8 cellular contexts compared by ENCODE assay signal in genomic region chr19:41261474-41262190, GRCh38. TPM values are rescaled to one million over a fixed set of nuclear protein-coding genes. Genes with fewer than 3 reads are reported as not detected.
DNase-seq lines count a peak whose midpoint lies in the region; TF ChIP-seq lines count a peak whose summit lies in the region.

No MANE protein-coding gene starts in this region.

- no peak for TF ChIP-seq CTCF in left ventricle myocardium inferior (IDR thresholded peaks at IDR 0.05; ENCODE audit: borderline replicate concordance)
- no peak for TF ChIP-seq CTCF in mammary epithelial cell (conservative IDR thresholded peaks at IDR 0.05 in 1 of 2, IDR thresholded peaks at IDR 0.05 in 1 of 2; ENCODE audit: extremely low read depth in 1 of 2, insufficient read depth in 1 of 2, low read depth in 1 of 2, low read length in 2 of 2)
- TF ChIP-seq CTCF in vagina (IDR thresholded peaks at IDR 0.05) = no peak

- H3K4me1 ChIP-seq in left ventricle myocardium inferior = peaks cover 43% of the 10 kb centered on the region
- H3K4me1 ChIP-seq in mammary epithelial cell (ENCODE audit: insufficient read depth, low read length) = peaks cover 13% of the 10 kb centered on the region
- H3K4me1 ChIP-seq in mesodermal cell (ENCODE audit: control insufficient read depth, insufficient read depth, low read length, poor library complexity, severe bottlenecking) = peaks cover 12% of the 10 kb centered on the region
- peaks cover 16% of the 10 kb centered on the region for H3K4me1 ChIP-seq in vagina

- H3K4me3 ChIP-seq in left ventricle myocardium inferior (peak overlapping the region; percentile 83), mammary epithelial cell (replicated peaks in 1 of 3; ENCODE audit: insufficient read depth in 1 of 3, low read depth in 2 of 3, low read length in 3 of 3) (peak overlapping the region; percentile 55 to 76 (median 69)), mesodermal cell (ENCODE audit: extremely low read depth, insufficient read depth, low read length, poor library complexity, severe bottlenecking) (peak overlapping the region; percentile 85), vagina (peak overlapping the region; percentile 53 to 65)

- TF ChIP-seq POLR2A in vagina (IDR thresholded peaks at IDR 0.05) = no peak
- no peak for TF ChIP-seq POLR2A in erythroblast (IDR thresholded peaks at IDR 0.05; ENCODE audit: low read length)

- intact Hi-C loops in left ventricle myocardium inferior (cut with micrococcal nuclease) = loop anchor here (5.0 kb wide), 1 partner anchor 59 kb away; no protein-coding TSS in a partner anchor
- intact Hi-C loops in cardiac septum (cut with DNase I) = loop anchor here (1.0 to 5.0 kb wide), 4 partner anchors 34 to 166 kb away; partner anchors contain the start of genes B3GNT8 and TGFB1
- intact Hi-C loops in mammary epithelial cell (cut with micrococcal nuclease) = loop anchor here (1.0 to 5.0 kb wide), 6 partner anchors 43 to 599 kb away; partner anchors contain the start of genes COQ8B, ITPKC and TGFB1
- intact Hi-C loops in vagina (cut with DNase I) = loop anchor here (5.0 kb wide), 1 partner anchor 44 kb away; the partner anchor contains the start of gene AXL

- peaks cover 20% of the 10 kb centered on the region for H3K36me3 ChIP-seq in left ventricle myocardium inferior
- H3K36me3 ChIP-seq in mammary epithelial cell (ENCODE audit: insufficient read depth, low read length) = peaks cover 28% of the 10 kb centered on the region
- peaks cover 56% of the 10 kb centered on the region for H3K36me3 ChIP-seq in mesodermal cell (ENCODE audit: control insufficient read depth, insufficient read depth, low read length)
- H3K36me3 ChIP-seq in vagina = peaks cover 5 to 38% of the 10 kb centered on the region in 2 donors

- in situ Hi-C loops in mammary epithelial cell (cut with MboI; ENCODE audit: low sequenced_read_pairs in 2 of 2) = loop anchor here (5.0 kb wide), 2 partner anchors 39 to 59 kb away; no protein-coding TSS in a partner anchor

- dilution Hi-C loops in mammary epithelial cell (cut with HindIII; ENCODE audit: low sequenced_read_pairs) = no loop called here

- H3K9ac ChIP-seq in mammary epithelial cell (ENCODE audit: insufficient read depth, low read length) = peak overlapping the region; percentile 37

- BruUV-seq in mammary epithelial cell (replicated peaks; lab: Mats Ljungman, UMichigan) = TSS peak; percentile 71

- no peaks in the 10 kb centered on the region for H3K27me3 ChIP-seq in left ventricle myocardium inferior (ENCODE audit: low read depth)
- no peaks in the 10 kb centered on the region for H3K27me3 ChIP-seq in mammary epithelial cell (ENCODE audit: insufficient read depth, low read length)
- no peaks in the 10 kb centered on the region for H3K27me3 ChIP-seq in vagina

- DNase-seq in left ventricle myocardium inferior (no peak), cardiac septum (ENCODE audit: low spot score) (no peak), mammary epithelial cell (no peak), vagina (ENCODE audit: extremely low spot score in 2 of 2) (no peak), occipital lobe (lab: John Stamatoyannopoulos, UW) (no peak), NCI-H187 treated with DMSO at 0.1 percent for 48 hours (lab: John Stamatoyannopoulos, UW) (no peak), erythroblast (lab: John Stamatoyannopoulos, UW) (no peak)

- H3K9me3 ChIP-seq in left ventricle myocardium inferior (replicated peaks) (no peaks in the 10 kb centered on the region), mammary epithelial cell (replicated peaks; ENCODE audit: insufficient read depth, low read length) (no peaks in the 10 kb centered on the region), mesodermal cell (ENCODE audit: control insufficient read depth, low read length) (no peaks in the 10 kb centered on the region), vagina (no peaks in the 10 kb centered on the region)

- H2AFZ ChIP-seq in mammary epithelial cell (ENCODE audit: low read depth, low read length) = peak overlapping the region; percentile 77

- no peaks in the 10 kb centered on the region for H4K20me1 ChIP-seq in mammary epithelial cell (ENCODE audit: insufficient read depth, low read length)

- peaks cover 32% of the 10 kb centered on the region for H3K79me2 ChIP-seq in mammary epithelial cell (ENCODE audit: insufficient read depth, low read length)

- WGBS in mammary epithelial cell (ENCODE audit: low coverage, missing lambda C conversion rate) = 66% methylated on average over 10 of the region's 10 CpGs
- WGBS in mesodermal cell (ENCODE audit: insufficient coverage in 2 of 2), 2 experiments = 86 to 91% methylated on average over 8 to 9 of the region's 10 CpGs

- peak overlapping the region; percentile 97 for H3K27ac ChIP-seq in left ventricle myocardium inferior (replicated peaks)
- H3K27ac ChIP-seq in mammary epithelial cell (ENCODE audit: insufficient read depth, low read depth, low read length) = peak overlapping the region; percentile 92
- H3K27ac ChIP-seq in mesodermal cell (ENCODE audit: low read depth, low read length, severe bottlenecking) = peak overlapping the region; percentile 45
- peak overlapping the region; percentile 98 for H3K27ac ChIP-seq in vagina

- CTCF ChIA-PET in mammary epithelial cell (lab: Charles Lee; ENCODE audit: low non-redundant PET) = no interaction called here

- peak overlapping the region; percentile 86 for H3K4me2 ChIP-seq in mammary epithelial cell (ENCODE audit: insufficient read depth, low read depth, low read length)

RNA-seq across cellular contexts. Expression of gene HNRNPUL1, which starts 2.5 kb away (rescaled TPM):
- 103 TPM for total RNA-seq in left ventricle myocardium inferior
- 109 TPM for total RNA-seq in cardiac septum
- total RNA-seq in mammary epithelial cell = 100 to 1,000 TPM in 1 of 2 donors, 10 to 100 TPM in 1; 80.7 to 175 TPM
- 38.8 TPM for polyA plus RNA-seq in mammary epithelial cell
- 148 TPM for polyA minus RNA-seq in mammary epithelial cell
- 214 TPM for polyA plus RNA-seq in mesodermal cell (2013, experiment 1 of 2)
- polyA plus RNA-seq in mesodermal cell (2013, experiment 2 of 2) = 198 TPM
- 116 TPM for total RNA-seq in vagina
- total RNA-seq in occipital lobe = 64.7 TPM

RNA-seq across cellular contexts. Expression of gene AXL, which starts 42.6 kb away (rescaled TPM):
- total RNA-seq in left ventricle myocardium inferior = 13.6 TPM
- total RNA-seq in cardiac septum = 13.0 TPM
- 100 to 1,000 TPM; 121 to 141 TPM for total RNA-seq in mammary epithelial cell
- 57.3 TPM for polyA plus RNA-seq in mammary epithelial cell
- polyA minus RNA-seq in mammary epithelial cell = 460 TPM
- polyA plus RNA-seq in mesodermal cell (2013, experiment 1 of 2) = 88.9 TPM
- 83.4 TPM for polyA plus RNA-seq in mesodermal cell (2013, experiment 2 of 2)
- 53.5 TPM for total RNA-seq in vagina
- total RNA-seq in occipital lobe = 9.2 TPM

RNA-seq across cellular contexts. Expression of gene CCDC97, which starts 48.3 kb away (rescaled TPM):
- total RNA-seq in left ventricle myocardium inferior (15.5 TPM), cardiac septum (17.0 TPM), mammary epithelial cell (10 to 100 TPM; 10.8 to 24.8 TPM), vagina (16.9 TPM), occipital lobe (6.4 TPM)
- 9.5 TPM for polyA plus RNA-seq in mammary epithelial cell
- polyA minus RNA-seq in mammary epithelial cell = 34.4 TPM
- polyA plus RNA-seq in mesodermal cell (2013, experiment 1 of 2) = 14.6 TPM
- polyA plus RNA-seq in mesodermal cell (2013, experiment 2 of 2) = 13.1 TPM

Comparison
In these comparisons a context has a peak if more than half of its experiments do, and no peak if none do; other contexts are left out.
1. H3K27ac ChIP-seq: peak in every context shown above with its lines; median percentile 98 in vagina; 97 in left ventricle myocardium inferior; 92 in mammary epithelial cell; 45 in mesodermal cell.